12 cellular contexts compared by ENCODE assay signal in the genomic region with DNA sequence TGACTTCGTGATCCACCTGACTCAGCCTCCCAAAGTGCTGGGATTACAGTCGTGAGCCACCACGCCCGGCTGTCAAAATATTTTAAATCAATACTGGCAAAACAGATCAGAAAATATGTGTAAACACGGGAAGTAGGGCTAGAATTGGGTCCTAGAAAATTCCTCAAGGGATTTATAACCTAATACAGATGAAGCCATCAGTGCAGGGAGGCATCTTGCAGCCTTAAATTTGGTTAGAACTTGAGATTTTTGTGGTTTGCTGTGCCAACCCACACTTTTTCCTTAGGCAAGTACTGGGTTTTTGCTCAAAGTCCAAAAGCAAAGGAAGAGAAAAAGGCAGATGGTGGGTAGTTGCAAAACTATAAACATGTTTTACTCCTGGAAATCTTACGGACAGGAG.
"Had no signal": no experiment of that assay in that cellular context is flagged by ENCODE, and none has a peak within 500 bp of the region (broad histone marks: within the 10 kb centered on the region; RNA-seq: fewer than 3 reads in every experiment).

No MANE protein-coding gene starts in this region.

- H3K27ac Mint-ChIP-seq: activated CD8-positive, alpha-beta memory T cell treated with anti-CD3 and anti-CD28 coated beads, Interleukin-2, amount 10 ng/mL, durations not matched to agents 7 days and 5 days; activated naive CD8-positive, alpha-beta T cell; activated T-cell treated with anti-CD3 and anti-CD28 coated beads, Interleukin-2, amount 50 U/mL, for 24 hours had no signal

- H3K9me3 ChIP-seq: pancreas had no signal

- H3K4me1 ChIP-seq: pancreas had no signal

- H3K27me3 Mint-ChIP-seq: activated CD8-positive, alpha-beta memory T cell treated with anti-CD3 and anti-CD28 coated beads, Interleukin-2, amount 10 ng/mL, durations not matched to agents 7 days and 5 days; activated naive CD8-positive, alpha-beta T cell; activated T-cell treated with anti-CD3 and anti-CD28 coated beads, Interleukin-2, amount 50 U/mL, for 24 hours had no signal

- H3K36me3 ChIP-seq: pancreas had no signal

- H2AFZ ChIP-seq: hepatocyte had no signal

- H3K4me2 ChIP-seq: hepatocyte had no signal

- H3K4me3 ChIP-seq: hepatocyte, pancreas, skin epidermis had no signal

- H3K27me3 ChIP-seq: hepatocyte, pancreas had no signal

- H3K9me3 Mint-ChIP-seq: activated T-cell treated with anti-CD3 and anti-CD28 coated beads, Interleukin-2, amount 50 U/mL, for 24 hours had no signal

- H3K4me3 Mint-ChIP-seq: activated CD8-positive, alpha-beta memory T cell treated with anti-CD3 and anti-CD28 coated beads, Interleukin-2, amount 10 ng/mL, durations not matched to agents 7 days and 5 days; activated naive CD8-positive, alpha-beta T cell; activated T-cell treated with anti-CD3 and anti-CD28 coated beads, Interleukin-2, amount 50 U/mL, for 24 hours had no signal

- H3K79me2 ChIP-seq: hepatocyte had no signal

- ATAC-seq: activated CD8-positive, alpha-beta memory T cell treated with anti-CD3 and anti-CD28 coated beads, Interleukin-2, amount 10 ng/mL, durations not matched to agents 7 days and 5 days; pancreas had no signal

- DNase-seq: activated CD4-positive, alpha-beta T cell treated with anti-CD3 and anti-CD28 coated beads, Interleukin-2, amount 50 U/mL, for 4 hours; activated CD8-positive, alpha-beta memory T cell treated with anti-CD3 and anti-CD28 coated beads, Interleukin-2, amount 10 ng/mL, durations not matched to agents 7 days and 5 days; activated effector memory CD4-positive, alpha-beta T cell treated with Interleukin-2 at 50 U/mL for 16 hours; activated T-cell treated with anti-CD3 and anti-CD28 coated beads, Interleukin-2, amount 50 U/mL, for 24 hours; aorta; kidney glomerular epithelial cell; pancreas; T-helper 2 cell; trophoblast cell had no signal

- H3K27ac ChIP-seq: hepatocyte, pancreas, skin epidermis had no signal
